Comparison of ENCODE assay signal across 9 cellular contexts in the genomic region with DNA sequence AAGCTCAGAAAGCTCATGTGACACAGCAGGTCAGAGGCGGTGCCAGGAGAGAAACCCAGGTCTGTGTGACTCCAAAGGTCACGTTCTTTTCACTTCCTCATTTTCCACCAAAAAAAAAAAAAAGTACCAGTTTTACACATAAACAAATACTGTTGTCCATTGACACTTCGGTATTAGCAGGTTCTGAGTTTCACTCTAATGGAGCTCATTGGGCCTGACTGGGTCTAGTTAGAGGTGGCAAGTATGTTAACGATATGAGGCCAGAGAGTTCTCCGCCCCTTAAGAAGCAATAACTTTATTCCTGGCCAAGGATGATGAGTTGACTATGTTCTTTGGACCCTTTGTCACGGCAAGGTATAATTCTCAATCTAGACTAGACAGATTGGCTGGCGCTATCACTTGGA. TPM values are rescaled to one million over a fixed set of nuclear protein-coding genes. Genes with fewer than 3 reads are reported as not detected.
DNase-seq lines count a peak whose midpoint lies in the region; ATAC-seq and TF ChIP-seq lines count a peak whose summit lies in the region.
"Had no signal": no experiment of that assay in that cellular context is flagged by ENCODE, and none has a peak within 500 bp of the region (broad histone marks: within the 10 kb centered on the region; RNA-seq: fewer than 3 reads in every experiment).

No MANE protein-coding gene starts in this region.

- peaks cover 6% of the 10 kb centered on the region for H3K4me1 ChIP-seq in lower lobe of right lung

- no peaks in the 10 kb centered on the region for H3K36me3 ChIP-seq in lower lobe of right lung

- no peaks in the 10 kb centered on the region for H3K27me3 ChIP-seq in lower lobe of right lung (ENCODE audit: low read depth)
- H3K27me3 ChIP-seq in dorsolateral prefrontal cortex, result no peaks in the 10 kb centered on the region

- H3K4me3 ChIP-seq in lower lobe of right lung, result no peak overlapping the region
- no peak overlapping the region for H3K4me3 ChIP-seq in dorsolateral prefrontal cortex

- H3K27ac ChIP-seq in lower lobe of right lung (no peak overlapping the region), dorsolateral prefrontal cortex (peak overlapping the region in 1 of 59 donors; percentile 30)

- POLR2A ChIA-PET in HEK293T (lab: Yijun Ruan, JAX), result interaction anchor here (1.1 to 1.9 kb wide), 3 partner anchors 30 to 251 kb away, joined by 4 to 8 read pairs (median 4); partner anchors contain the start of genes H3-3A, SDE2 and SRP9

- H3K9me3 ChIP-seq in lower lobe of right lung, result no peaks in the 10 kb centered on the region

- in situ Hi-C loops in KBM-7 (cut with MboI; ENCODE audit: low pct_unique_long_range_greater_than_20kb, low sequenced_read_pairs), result no loop called here

- TF ChIP-seq CTCF in lower lobe of right lung (IDR thresholded peaks at IDR 0.05) (no peak), dorsolateral prefrontal cortex (IDR thresholded peaks at IDR 0.05 in 54 of 56, conservative IDR thresholded peaks at IDR 0.05 in 2 of 56; ENCODE audit: low read depth in 1 of 56, partially characterized antibody in 56 of 56) (no peak)

- intact Hi-C loops in lower lobe of right lung (cut with DNase I) (no loop called here), dorsolateral prefrontal cortex (cut with DNase I) (no loop called here)

- CTCF ChIA-PET in HEK293T (lab: Yijun Ruan, JAX), result no interaction called here

- ATAC-seq in GM18520 (IDR thresholded peaks at IDR 0.05; ENCODE audit: unreplicated experiment) (peak; percentile 83), HG02610 (IDR thresholded peaks at IDR 0.05; ENCODE audit: unreplicated experiment) (peak; percentile 84), lower lobe of right lung (peak; percentile 41 to 50)

- DNase-seq in KBM-7, result peak; percentile 91
- DNase-seq in lower lobe of right lung, result peak; percentile 71
- DNase-seq in NCI-H82 (lab: John Stamatoyannopoulos, UW), result no peak
- DNase-seq in AG08395 (ENCODE audit: low spot score), result no peak
- DNase-seq in dorsolateral prefrontal cortex, result no peak
- DNase-seq in HEK293T (ENCODE audit: extremely low spot score), result no peak
- DNase-seq: NK-92 treated with Interleukin-12 subunit alpha and Interleukin-12 subunit beta, amount 100 ng/mL, for 24 hours had no signal

TF ChIP-seq in HEK293T, 16 proteins besides CTCF, POLR2A, EP300 and RAD21:
- TF ChIP-seq SUZ12 (IDR thresholded peaks at IDR 0.05), result no peak
- TF ChIP-seq HDGF (IDR thresholded peaks at IDR 0.05; ENCODE audit: borderline replicate concordance), result no peak
- TF ChIP-seq ARNT (IDR thresholded peaks at IDR 0.05), result no peak
- TF ChIP-seq CTBP1 (IDR thresholded peaks at IDR 0.05; ENCODE audit: borderline replicate concordance), result no peak
- no peak for TF ChIP-seq ZNF384 (IDR thresholded peaks at IDR 0.05)
- TF ChIP-seq, protein P1, sequence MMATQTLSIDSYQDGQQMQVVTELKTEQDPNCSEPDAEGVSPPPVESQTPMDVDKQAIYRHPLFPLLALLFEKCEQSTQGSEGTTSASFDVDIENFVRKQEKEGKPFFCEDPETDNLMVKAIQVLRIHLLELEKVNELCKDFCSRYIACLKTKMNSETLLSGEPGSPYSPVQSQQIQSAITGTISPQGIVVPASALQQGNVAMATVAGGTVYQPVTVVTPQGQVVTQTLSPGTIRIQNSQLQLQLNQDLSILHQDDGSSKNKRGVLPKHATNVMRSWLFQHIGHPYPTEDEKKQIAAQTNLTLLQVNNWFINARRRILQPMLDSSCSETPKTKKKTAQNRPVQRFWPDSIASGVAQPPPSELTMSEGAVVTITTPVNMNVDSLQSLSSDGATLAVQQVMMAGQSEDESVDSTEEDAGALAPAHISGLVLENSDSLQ (IDR thresholded peaks at IDR 0.05), result no peak
- TF ChIP-seq ELF4 (IDR thresholded peaks at IDR 0.05), result no peak
- TF ChIP-seq FOXK2 (IDR thresholded peaks at IDR 0.05), result no peak
- no peak for TF ChIP-seq L3MBTL2 (conservative IDR thresholded peaks at IDR 0.05)
- no peak for TF ChIP-seq SP1 (IDR thresholded peaks at IDR 0.05)
- TF ChIP-seq NFRKB (IDR thresholded peaks at IDR 0.05), result no peak
- no peak for TF ChIP-seq LEF1 (IDR thresholded peaks at IDR 0.05; ENCODE audit: borderline replicate concordance)
- TF ChIP-seq FOXM1 (IDR thresholded peaks at IDR 0.05; ENCODE audit: borderline replicate concordance), result no peak
- no peak for TF ChIP-seq BHLHE40 (IDR thresholded peaks at IDR 0.05; ENCODE audit: borderline replicate concordance)
- no peak for TF ChIP-seq TARDBP (IDR thresholded peaks at IDR 0.05)
- TF ChIP-seq FOXA1 (IDR thresholded peaks at IDR 0.05), result no peak
TF ChIP-seq in HEK293T: peak in this region for 0.

RNA-seq across cellular contexts. Expression of gene SDE2, which starts 30.0 kb away (rescaled TPM):
- total RNA-seq in lower lobe of right lung (18.4 TPM), dorsolateral prefrontal cortex (10 to 100 TPM; 10.8 to 22.0 (median 14.6) TPM)

RNA-seq across cellular contexts. Expression of gene H3-3A, which starts 33.4 kb away (rescaled TPM):
- total RNA-seq in lower lobe of right lung, result 504 TPM
- 100 to 1,000 TPM; 134 to 298 (median 177) TPM for total RNA-seq in dorsolateral prefrontal cortex

Comparison
In these comparisons a context has a peak if more than half of its experiments do, and no peak if none do; other contexts are left out.
1. DNase-seq: peak in KBM-7 (single experiment) and lower lobe of right lung (single experiment); none in NCI-H82 (single experiment), AG08395 (single experiment), dorsolateral prefrontal cortex (0 of 10) and HEK293T (single experiment).
2. Peak in every context shown above with its lines, with median percentiles within 50 percentile points of each other: ATAC-seq.